In the genomic region with DNA sequence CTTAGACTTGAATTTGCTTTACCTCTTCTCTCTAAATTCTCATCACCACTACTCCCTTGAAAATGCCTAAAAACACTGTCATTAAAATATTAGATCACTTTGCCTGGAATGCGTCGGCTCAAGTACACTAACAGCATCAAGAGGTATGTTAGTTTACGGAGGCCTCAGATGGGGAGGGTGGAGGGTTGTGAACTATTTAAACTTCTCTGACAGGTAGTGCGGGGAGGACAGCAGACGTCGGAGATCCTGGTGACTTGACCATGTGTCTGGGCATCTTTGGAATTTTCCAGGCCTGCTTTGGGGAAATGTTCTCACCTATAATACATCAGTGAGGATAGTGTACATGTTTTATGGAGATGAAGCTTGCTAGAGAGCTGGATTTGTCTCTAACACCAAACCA, we compare ENCODE assay signal across 16 cellular contexts. TPM values are rescaled to one million over a fixed set of nuclear protein-coding genes. Genes with fewer than 3 reads are reported as not detected.
DNase-seq lines count a peak whose midpoint lies in the region; ATAC-seq and TF ChIP-seq lines count a peak whose summit lies in the region.
"Had no signal": no experiment of that assay in that cellular context is flagged by ENCODE, and none has a peak within 500 bp of the region (broad histone marks: within the 10 kb centered on the region; RNA-seq: fewer than 3 reads in every experiment).

No MANE protein-coding gene starts in this region.

- ATAC-seq in right cardiac atrium, result no peak

- no peaks in the 10 kb centered on the region for H3K27me3 ChIP-seq in right cardiac atrium (ENCODE audit: control insufficient read depth, insufficient read depth)
- H3K27me3 ChIP-seq in smooth muscle cell (ENCODE audit: low read depth), result no peaks in the 10 kb centered on the region
- H3K27me3 ChIP-seq in PC-9 (ENCODE audit: insufficient read depth, low read depth), result no peaks in the 10 kb centered on the region
- H3K27me3 ChIP-seq: BLaER1 had no signal

- intact Hi-C loops in cardiac septum (cut with DNase I) (no loop called here), right cardiac atrium (cut with DNase I) (no loop called here), PC-9 (cut with micrococcal nuclease; ENCODE audit: unreplicated experiment) (no loop called here)

- DNase-seq in cardiac septum (ENCODE audit: low spot score), result peak; percentile 20
- no peak for DNase-seq in right cardiac atrium
- peak; percentile 30 for DNase-seq in mesenteric fat pad (ENCODE audit: low spot score)
- DNase-seq in smooth muscle cell (lab: John Stamatoyannopoulos, UW; ENCODE audit: unreplicated experiment), result no peak
- no peak for DNase-seq in PC-9
- DNase-seq in NCI-H187 (lab: John Stamatoyannopoulos, UW), result no peak
- no peak for DNase-seq in SHP77 treated with DMSO at 0.1 percent for 48 hours (lab: John Stamatoyannopoulos, UW)
- DNase-seq: 8988T; CD4-positive, alpha-beta memory T cell; DMS153; DMS79; GDM1; GM23248 had no signal

- H3K9me3 ChIP-seq in right cardiac atrium (ENCODE audit: control insufficient read depth, low read length) (no peaks in the 10 kb centered on the region), smooth muscle cell (replicated peaks; ENCODE audit: low read depth) (no peaks in the 10 kb centered on the region), PC-9 (ENCODE audit: insufficient read depth, low read depth) (no peaks in the 10 kb centered on the region)
- H3K9me3 ChIP-seq: BLaER1, HAP-1 had no signal

- POLR2A ChIA-PET in PC-9 (lab: Charles Lee; ENCODE audit: unreplicated experiment), result no interaction called here

- H3K36me3 ChIP-seq in smooth muscle cell (ENCODE audit: low read depth) (no peaks in the 10 kb centered on the region), PC-9 (ENCODE audit: low read depth) (no peaks in the 10 kb centered on the region)
- H3K36me3 ChIP-seq: BLaER1, HAP-1 had no signal

- 92% methylated on average over 6 of the region's 6 CpGs for WGBS in right cardiac atrium
- 61% methylated on average over 6 of the region's 6 CpGs for WGBS in smooth muscle cell (ENCODE audit: low lambda C conversion rate)

- H3K79me2 ChIP-seq in smooth muscle cell (ENCODE audit: low read depth) (no peaks in the 10 kb centered on the region), PC-9 (ENCODE audit: low read depth) (no peaks in the 10 kb centered on the region)

- H3F3A ChIP-seq in smooth muscle cell (ENCODE audit: low read depth) (peaks cover 7% of the 10 kb centered on the region), PC-9 (ENCODE audit: insufficient read depth, low read depth) (no peaks in the 10 kb centered on the region)

- no TSS peak for BruUV-seq in PC-9 (replicated peaks; lab: Mats Ljungman, UMichigan)

- no peaks in the 10 kb centered on the region for H4K20me1 ChIP-seq in smooth muscle cell (ENCODE audit: low read depth)
- H4K20me1 ChIP-seq in PC-9 (ENCODE audit: insufficient read depth), result no peaks in the 10 kb centered on the region
- H4K20me1 ChIP-seq: BLaER1 had no signal

- no peak overlapping the region for H3K27ac ChIP-seq in right cardiac atrium (ENCODE audit: low read length)
- H3K27ac ChIP-seq in smooth muscle cell (ENCODE audit: low read depth), result peak overlapping the region; percentile 53
- no peak overlapping the region for H3K27ac ChIP-seq in PC-9
- H3K27ac ChIP-seq: BLaER1, GM23248 had no signal

- no peak overlapping the region for H2AFZ ChIP-seq in smooth muscle cell (ENCODE audit: low read depth)
- H2AFZ ChIP-seq in PC-9, result no peak overlapping the region
- H2AFZ ChIP-seq: GM23248 had no signal

- CTCF ChIA-PET in PC-9 (lab: Charles Lee), result no interaction called here

- H3K4me1 ChIP-seq in right cardiac atrium (ENCODE audit: control insufficient read depth, insufficient read depth, low read length) (no peaks in the 10 kb centered on the region), smooth muscle cell (ENCODE audit: low read depth) (peaks cover 10% of the 10 kb centered on the region), PC-9 (replicated peaks; ENCODE audit: insufficient read depth) (no peaks in the 10 kb centered on the region)
- H3K4me1 ChIP-seq: BLaER1, HAP-1 had no signal

- TF ChIP-seq CTCF in smooth muscle cell (IDR thresholded peaks at IDR 0.05; ENCODE audit: borderline replicate concordance, insufficient read depth, poor library complexity, severe bottlenecking) (no peak), PC-9 (conservative IDR thresholded peaks at IDR 0.05) (no peak)

- no peaks in the 10 kb centered on the region for H3K9me2 ChIP-seq in PC-9 (ENCODE audit: insufficient read depth)

- H3K4me2 ChIP-seq in smooth muscle cell (no peak overlapping the region), PC-9 (no peak overlapping the region)
- H3K4me2 ChIP-seq: BLaER1 had no signal

- H3K4me3 ChIP-seq in right cardiac atrium (ENCODE audit: low read length) (no peak overlapping the region), smooth muscle cell (no peak overlapping the region), PC-9 (no peak overlapping the region)
- H3K4me3 ChIP-seq: BLaER1, GM23248, HAP-1 had no signal

- no peak overlapping the region for H3K9ac ChIP-seq in smooth muscle cell (ENCODE audit: low read depth)
- H3K9ac ChIP-seq: BLaER1, GM23248 had no signal

RNA-seq across cellular contexts. Expression of a gene that starts 9.7 kb away (rescaled TPM):
- 2.4 TPM for total RNA-seq in cardiac septum
- 1 to 10 TPM; 1.2 to 2.4 (median 1.6) TPM for total RNA-seq in right cardiac atrium
- polyA plus RNA-seq in right cardiac atrium, result 0.66 TPM
- total RNA-seq in mesenteric fat pad, result 0.19 TPM
- 3.4 and 5.5 TPM in 2 replicates for total RNA-seq in smooth muscle cell
- polyA plus RNA-seq in smooth muscle cell, result 1.2 and 3.1 TPM in 2 replicates
- total RNA-seq in PC-9 (2021), result 6.4 and 8.0 TPM in 2 replicates
- polyA plus RNA-seq: CD14-positive monocyte; CD4-positive, alpha-beta memory T cell had no signal

Comparison
In these comparisons a context has a peak if more than half of its experiments do, and no peak if none do; other contexts are left out.
1. DNase-seq: peak in cardiac septum (single experiment) and mesenteric fat pad (single experiment); none in right cardiac atrium (0 of 3), smooth muscle cell (single experiment), PC-9 (0 of 2), NCI-H187 (0 of 2) and SHP77 treated with DMSO at 0.1 percent for 48 hours (single experiment).